In the genomic region with DNA sequence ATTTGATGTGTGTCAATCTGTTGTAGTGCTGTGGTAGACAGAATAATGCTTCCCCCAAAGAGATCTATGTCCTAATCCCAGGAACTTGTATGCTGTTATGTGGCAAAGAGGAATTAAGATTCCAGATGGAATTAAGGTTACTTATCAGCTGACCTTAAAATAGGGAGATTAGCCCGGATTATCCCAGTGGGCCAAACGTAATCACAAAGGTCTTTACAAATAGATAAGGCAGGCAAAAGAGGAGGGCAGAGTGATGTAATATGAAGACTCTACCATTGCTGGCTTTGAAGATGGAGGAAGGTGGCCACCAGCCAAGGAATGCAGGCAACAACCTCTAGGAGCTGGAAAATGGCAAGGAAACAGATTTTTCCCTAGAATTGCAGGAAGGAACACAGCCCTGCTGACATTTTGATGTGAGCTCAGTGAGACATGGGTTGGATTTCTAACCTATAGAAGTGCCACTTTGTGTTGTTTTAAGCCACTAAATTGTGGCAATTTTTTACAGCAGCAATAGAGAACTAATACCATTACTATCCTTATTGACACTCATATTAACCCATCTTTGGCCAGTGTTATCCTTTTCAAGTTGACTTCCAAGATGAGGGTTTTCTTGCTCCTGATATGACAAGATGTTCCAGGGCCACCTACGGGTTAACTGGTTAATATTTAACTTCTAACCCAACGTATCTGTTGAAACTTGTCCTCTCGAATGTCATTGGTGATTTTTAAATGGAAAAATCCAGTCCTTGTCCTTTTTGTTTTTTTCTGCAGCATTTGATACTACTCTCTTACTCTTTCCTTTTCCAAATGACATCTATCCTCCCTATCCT, we compare ENCODE assay signal across 16 cellular contexts. TPM values are rescaled to one million over a fixed set of nuclear protein-coding genes. Genes with fewer than 3 reads are reported as not detected.
DNase-seq lines count a peak whose midpoint lies in the region; TF ChIP-seq lines count a peak whose summit lies in the region.
"Had no signal": no experiment of that assay in that cellular context is flagged by ENCODE, and none has a peak within 500 bp of the region (broad histone marks: within the 10 kb centered on the region; RNA-seq: fewer than 3 reads in every experiment).

No MANE protein-coding gene starts in this region.

- no peak overlapping the region for H3K4me3 Mint-ChIP-seq in activated CD4-positive, alpha-beta T cell treated with anti-CD3 and anti-CD28 coated beads, Interleukin-2, amount 10 ng/mL, durations not matched to agents 24 days and 14 days
- no peak overlapping the region for H3K4me3 Mint-ChIP-seq in endodermal cell
- H3K4me3 Mint-ChIP-seq: CD8-positive, alpha-beta T cell; H9 had no signal

- H3K36me3 ChIP-seq in endodermal cell (ENCODE audit: control insufficient read depth, insufficient read depth, low read length), result no peaks in the 10 kb centered on the region
- H3K36me3 ChIP-seq: BLaER1 had no signal

- H3K4me1 Mint-ChIP-seq in activated CD4-positive, alpha-beta T cell treated with anti-CD3 and anti-CD28 coated beads, Interleukin-2, amount 10 ng/mL, durations not matched to agents 24 days and 14 days, result peaks cover 13% of the 10 kb centered on the region
- H3K4me1 Mint-ChIP-seq in endodermal cell, result peaks cover 2% of the 10 kb centered on the region

- H3K36me3 Mint-ChIP-seq in activated CD4-positive, alpha-beta T cell treated with anti-CD3 and anti-CD28 coated beads, Interleukin-2, amount 10 ng/mL, durations not matched to agents 24 days and 14 days (ENCODE audit: low read depth), result no peaks in the 10 kb centered on the region
- no peaks in the 10 kb centered on the region for H3K36me3 Mint-ChIP-seq in endodermal cell (ENCODE audit: low read depth)
- H3K36me3 Mint-ChIP-seq: CD8-positive, alpha-beta T cell had no signal

- H3K9ac ChIP-seq in endodermal cell (ENCODE audit: extremely low read depth, low read length, poor library complexity, severe bottlenecking), result no peak overlapping the region
- H3K9ac ChIP-seq: BLaER1 had no signal

- no peak overlapping the region for H3K27ac ChIP-seq in endodermal cell (ENCODE audit: low read depth, low read length)
- H3K27ac ChIP-seq: BLaER1 had no signal

- no peaks in the 10 kb centered on the region for H3K9me3 Mint-ChIP-seq in activated CD4-positive, alpha-beta T cell treated with anti-CD3 and anti-CD28 coated beads, Interleukin-2, amount 10 ng/mL, durations not matched to agents 24 days and 14 days
- peaks cover 26% of the 10 kb centered on the region for H3K9me3 Mint-ChIP-seq in endodermal cell
- H3K9me3 Mint-ChIP-seq: CD8-positive, alpha-beta T cell had no signal

- no peak for DNase-seq in activated CD4-positive, alpha-beta T cell treated with anti-CD3 and anti-CD28 coated beads, Interleukin-2, amount 10 ng/mL, durations not matched to agents 24 days and 14 days
- DNase-seq in activated CD4-positive, alpha-beta T cell treated with anti-CD3 and anti-CD28 coated beads, Interleukin-2, amount 50 U/mL, for 1 hour, result no peak
- DNase-seq in NCI-H82 (lab: John Stamatoyannopoulos, UW) (peak; percentile 90), endodermal cell (peak; percentile 52), retinal pigment epithelial cell (ENCODE audit: low read depth) (peak; percentile 62), globus pallidus (ENCODE audit: low spot score) (no peak), NCI-H69 (lab: John Stamatoyannopoulos, UW) (no peak), C1 segment of cervical spinal cord (lab: John Stamatoyannopoulos, UW) (no peak)
- DNase-seq: CD8-positive, alpha-beta T cell; GF-D8; H9; NCI-H1105; NCI-H2081; NCI-H748 treated with DMSO at 0.1 percent for 48 hours; PC-3 had no signal

- H3K9me3 ChIP-seq in endodermal cell (ENCODE audit: control insufficient read depth, low read length), result peaks cover 27% of the 10 kb centered on the region
- H3K9me3 ChIP-seq: BLaER1 had no signal

- peak overlapping the region; percentile 46 for H3K27ac Mint-ChIP-seq in activated CD4-positive, alpha-beta T cell treated with anti-CD3 and anti-CD28 coated beads, Interleukin-2, amount 10 ng/mL, durations not matched to agents 24 days and 14 days
- no peak overlapping the region for H3K27ac Mint-ChIP-seq in endodermal cell
- H3K27ac Mint-ChIP-seq: CD8-positive, alpha-beta T cell; H9 had no signal

- H3K27me3 ChIP-seq in endodermal cell (ENCODE audit: control insufficient read depth, insufficient read depth, low read length, poor library complexity, severe bottlenecking), result no peaks in the 10 kb centered on the region
- H3K27me3 ChIP-seq: BLaER1 had no signal

- TF ChIP-seq CTCF in endodermal cell (conservative IDR thresholded peaks at IDR 0.05) (no peak), retinal pigment epithelial cell (conservative IDR thresholded peaks at IDR 0.05; ENCODE audit: low read depth, low read length) (no peak)

- H3K4me1 ChIP-seq in endodermal cell (ENCODE audit: control insufficient read depth, insufficient read depth, low read length), result no peaks in the 10 kb centered on the region
- H3K4me1 ChIP-seq: BLaER1 had no signal

- H3K27me3 Mint-ChIP-seq in activated CD4-positive, alpha-beta T cell treated with anti-CD3 and anti-CD28 coated beads, Interleukin-2, amount 10 ng/mL, durations not matched to agents 24 days and 14 days, result peaks cover 7% of the 10 kb centered on the region
- H3K27me3 Mint-ChIP-seq in endodermal cell (ENCODE audit: insufficient read depth), result peaks cover 20% of the 10 kb centered on the region

- H3K4me3 ChIP-seq in endodermal cell (ENCODE audit: low read length) (peak overlapping the region; percentile 31), retinal pigment epithelial cell (ENCODE audit: low read length) (no peak overlapping the region)
- H3K4me3 ChIP-seq: BLaER1 had no signal

- 67 to 89% methylated on average over 5 of the region's 5 CpGs for WGBS in endodermal cell (ENCODE audit: insufficient coverage in 1 of 2, insufficient read length in 1 of 2), 2 experiments

- intact Hi-C loops in activated CD4-positive, alpha-beta T cell treated with anti-CD3 and anti-CD28 coated beads, Interleukin-2, amount 10 ng/mL, durations not matched to agents 24 days and 14 days (cut with micrococcal nuclease), result loop anchor here (2.0 to 10.0 kb wide), 5 partner anchors 115 to 1231 kb away; partner anchors contain the start of gene OSBPL3

RNA-seq across cellular contexts. Expression of gene CYCS, which starts 29.3 kb away (rescaled TPM):
- total RNA-seq in activated CD4-positive, alpha-beta T cell treated with anti-CD3 and anti-CD28 coated beads, Interleukin-2, amount 10 ng/mL, durations not matched to agents 24 days and 14 days, result 280 and 290 TPM in 2 replicates
- total RNA-seq in endodermal cell, result 100 to 1,000 TPM; 118 to 126 TPM
- polyA plus RNA-seq in endodermal cell (2013, experiment 1 of 2), result 118 TPM
- polyA plus RNA-seq in endodermal cell (2013, experiment 2 of 2), result 119 TPM

Comparison
In these comparisons a context has a peak if more than half of its experiments do, and no peak if none do; other contexts are left out.
1. DNase-seq: peak in NCI-H82 (single experiment), endodermal cell (single experiment) and retinal pigment epithelial cell (single experiment); none in activated CD4-positive, alpha-beta T cell treated with anti-CD3 and anti-CD28 coated beads, Interleukin-2, amount 10 ng/mL, durations not matched to agents 24 days and 14 days (single experiment), activated CD4-positive, alpha-beta T cell treated with anti-CD3 and anti-CD28 coated beads, Interleukin-2, amount 50 U/mL, for 1 hour (single experiment), globus pallidus (single experiment), NCI-H69 (single experiment) and C1 segment of cervical spinal cord (0 of 14).